ENCODE assay signal across 14 cellular contexts in genomic region chr1:203046984-203047630, GRCh38. TPM values are rescaled to one million over a fixed set of nuclear protein-coding genes. Genes with fewer than 3 reads are reported as not detected.
DNase-seq lines count a peak whose midpoint lies in the region; TF ChIP-seq lines count a peak whose summit lies in the region.
"Had no signal": no experiment of that assay in that cellular context is flagged by ENCODE, and none has a peak within 500 bp of the region (broad histone marks: within the 10 kb centered on the region; RNA-seq: fewer than 3 reads in every experiment).

No MANE protein-coding gene starts in this region.

- H3K36me3 ChIP-seq in tibial nerve, result no peaks in the 10 kb centered on the region

- no peaks in the 10 kb centered on the region for H3K27me3 ChIP-seq in tibial nerve

- no peaks in the 10 kb centered on the region for H3K4me1 ChIP-seq in tibial nerve

- H3K4me3 ChIP-seq in epithelial cell of esophagus (ENCODE audit: low read length) (no peak overlapping the region), tibial nerve (no peak overlapping the region)

- no peak overlapping the region for H3K27ac ChIP-seq in tibial nerve

- TF ChIP-seq EP300 in tibial nerve (IDR thresholded peaks at IDR 0.05), result no peak

- TF ChIP-seq POLR2A in tibial nerve (IDR thresholded peaks at IDR 0.05), result no peak

- H3K9me3 ChIP-seq in tibial nerve, result no peaks in the 10 kb centered on the region

- DNase-seq in GM03348 (ENCODE audit: low spot score), result peak; percentile 90
- peak; percentile 21 for DNase-seq in OCI-M1 (lab: John Stamatoyannopoulos, UW)
- DNase-seq in epithelial cell of esophagus (ENCODE audit: low read depth), result peak; percentile 81
- DNase-seq in putamen (ENCODE audit: low spot score), result peak; percentile 62
- no peak for DNase-seq in stimulated activated CD4-positive, alpha-beta T cell treated with anti-CD3 and anti-CD28 coated beads, Interleukin-2, amount 100 ng/mL, for 48 hours
- DNase-seq in stimulated activated CD4-positive, alpha-beta T cell treated with anti-CD3 and anti-CD28 coated beads, Interleukin-4, amount 100 ng/mL, for 1 hour, result no peak
- DNase-seq in tibial nerve (ENCODE audit: low spot score in 2 of 2), result no peak
- no peak for DNase-seq in Ammon's horn (ENCODE audit: low spot score)
- DNase-seq: NCI-H1436; right cardiac atrium; SIG-M5; stimulated activated naive B cell treated with anti-CD40 and anti-IgM and Interleukin-4, amounts not matched to agents 10 μg/mL and 1 μg/mL and 100 μg/mL, for 72 hours had no signal

- WGBS in tibial nerve, 2 donors, result 54 to 62% methylated on average over 15 of the region's 15 CpGs

- TF ChIP-seq CTCF in epithelial cell of esophagus (IDR thresholded peaks at IDR 0.05; ENCODE audit: insufficient read depth, low read depth, low read length, missing control alignments) (no peak), tibial nerve (IDR thresholded peaks at IDR 0.05) (no peak)

RNA-seq across cellular contexts. Expression of gene PPFIA4, which starts 20.8 kb away (rescaled TPM):
- 10 to 100 TPM in 1 of 4 donors, under 1 TPM in 3; under 0.01 to 24.6 (median 0.30) TPM for total RNA-seq in tibial nerve

RNA-seq across cellular contexts. Expression of gene MYOG, which starts 38.7 kb away (rescaled TPM):
- not detected for total RNA-seq in tibial nerve
- total RNA-seq: dermis microvascular lymphatic vessel endothelial cell, left lobe of liver, right cardiac atrium had no signal

RNA-seq across cellular contexts. Expression of gene TMEM183A, which starts 39.9 kb away (rescaled TPM):
- total RNA-seq in tibial nerve, result 10 to 100 TPM; 64.3 to 80.6 (median 74.7) TPM

Comparison
In these comparisons a context has a peak if more than half of its experiments do, and no peak if none do; other contexts are left out.
1. DNase-seq: peak in GM03348 (single experiment), OCI-M1 (single experiment), epithelial cell of esophagus (single experiment) and putamen (single experiment); none in stimulated activated CD4-positive, alpha-beta T cell treated with anti-CD3 and anti-CD28 coated beads, Interleukin-2, amount 100 ng/mL, for 48 hours (0 of 2), stimulated activated CD4-positive, alpha-beta T cell treated with anti-CD3 and anti-CD28 coated beads, Interleukin-4, amount 100 ng/mL, for 1 hour (single experiment), tibial nerve (0 of 2) and Ammon's horn (single experiment).